Comparison of ENCODE assay signal across 7 cellular contexts in genomic region chr17:75588546-75589016, GRCh38. TPM values are rescaled to one million over a fixed set of nuclear protein-coding genes. Genes with fewer than 3 reads are reported as not detected.
DNase-seq lines count a peak whose midpoint lies in the region; ATAC-seq and TF ChIP-seq lines count a peak whose summit lies in the region.

No MANE protein-coding gene starts in this region.

- peaks cover 8 to 23% of the 10 kb centered on the region in 2 donors for H3K4me1 ChIP-seq in left lung

- ATAC-seq in GM19025 (IDR thresholded peaks at IDR 0.05; ENCODE audit: low read depth, unreplicated experiment) (peak; percentile 31), HG03196 (IDR thresholded peaks at IDR 0.05; ENCODE audit: unreplicated experiment) (peak; percentile 1), left lung (peak; percentile 15)

- DNase-seq in astrocyte of the cerebellum (ENCODE audit: low read depth) = no peak
- peak; percentile 45 to 88 for DNase-seq in left lung
- DNase-seq in superior temporal gyrus (ENCODE audit: extremely low spot score) = peak; percentile 12
- no peak for DNase-seq in SKM-1 treated with dmso at 0.1 percent for 144 hours (lab: John Stamatoyannopoulos, UW; ENCODE audit: unreplicated experiment)
- DNase-seq in NCI-H1048 (lab: John Stamatoyannopoulos, UW) = no peak

- H3K4me3 ChIP-seq in astrocyte of the cerebellum (ENCODE audit: low read depth, low read length) (peak overlapping the region; percentile 15), left lung (peak overlapping the region; percentile 57 to 61)

- in situ Hi-C loops in astrocyte of the cerebellum (cut with HindIII; ENCODE audit: low sequenced_read_pairs) = no loop called here

- intact Hi-C loops in left lung (cut with DNase I) = loop anchor here in 1 of 2 donors (10.0 kb wide), 1 partner anchor 64 kb away; the partner anchor contains the start of gene LLGL2

- H3K27me3 ChIP-seq in left lung = no peaks in the 10 kb centered on the region

- TF ChIP-seq CTCF in astrocyte of the cerebellum (IDR thresholded peaks at IDR 0.05; ENCODE audit: low read depth, low read length, missing control alignments) = no peak
- TF ChIP-seq CTCF in left lung (IDR thresholded peaks at IDR 0.05) = no peak

- no peaks in the 10 kb centered on the region for H3K36me3 ChIP-seq in left lung

- H3K27ac ChIP-seq in left lung = peak overlapping the region; percentile 93 to 97

- no peaks in the 10 kb centered on the region for H3K9me3 ChIP-seq in left lung

RNA-seq across cellular contexts. Expression of gene MYO15B, which starts 1.0 kb away (rescaled TPM):
- total RNA-seq in left lung = 100 to 1,000 TPM; 125 to 127 TPM

RNA-seq across cellular contexts. Expression of gene SMIM5, which starts 44.7 kb away (rescaled TPM):
- 1 to 10 TPM; 1.0 to 1.7 TPM for total RNA-seq in left lung

Comparison
In these comparisons a context has a peak if more than half of its experiments do, and no peak if none do; other contexts are left out.
1. DNase-seq: peak in left lung (2 of 2) and superior temporal gyrus (single experiment); none in astrocyte of the cerebellum (single experiment), SKM-1 treated with dmso at 0.1 percent for 144 hours (single experiment) and NCI-H1048 (single experiment).
2. Peak in every context shown above with its lines, with median percentiles within 50 percentile points of each other: ATAC-seq.